8 cellular contexts compared by ENCODE assay signal in the genomic region with DNA sequence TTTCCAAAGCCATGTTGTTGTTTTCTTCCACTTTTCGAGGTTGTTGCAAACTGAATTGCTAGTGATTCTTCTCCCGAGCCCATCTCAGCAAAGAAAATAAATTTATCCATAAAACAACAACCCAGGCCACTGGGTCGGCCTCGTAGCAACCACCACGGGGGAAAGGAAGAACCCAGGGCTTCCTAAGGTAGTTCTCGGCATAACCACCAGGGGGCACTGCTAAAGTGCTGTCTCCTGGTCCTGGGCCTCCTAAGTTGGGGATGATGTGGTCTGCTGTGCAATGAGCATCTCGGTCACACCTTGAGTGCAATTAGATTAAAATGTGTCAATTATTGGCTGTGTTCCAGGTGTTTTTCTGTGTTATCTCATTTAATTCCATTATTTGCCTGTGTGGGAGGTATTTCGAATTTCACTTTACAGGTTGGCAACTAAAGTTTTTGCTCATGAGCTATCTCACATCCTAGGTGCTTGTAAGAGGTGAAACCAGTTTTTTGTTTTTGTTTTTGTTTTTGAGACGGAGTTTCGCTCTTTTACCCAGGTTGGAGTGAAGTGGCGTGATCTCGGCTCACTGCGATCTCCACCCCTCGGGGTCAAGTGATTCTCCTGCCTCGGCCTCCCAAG.
A peak's percentile ranks its signal among the peaks of the same experiment; 100 is the strongest.
DNase-seq lines count a peak whose midpoint lies in the region; ATAC-seq, FAIRE-seq and TF ChIP-seq lines count a peak whose summit lies in the region.

No MANE protein-coding gene starts in this region.

- H3F3A ChIP-seq in PC-9 (ENCODE audit: insufficient read depth, low read depth) = no peaks in the 10 kb centered on the region

- H3K27ac ChIP-seq in PC-9 = no peak overlapping the region

- peak; percentile 94 for TF ChIP-seq CTCF in PC-9 (conservative IDR thresholded peaks at IDR 0.05)

- DNase-seq in COLO668 (lab: John Stamatoyannopoulos, UW; ENCODE audit: unreplicated experiment) = peak; percentile 48
- peak in 1 of 2 experiments; percentile 62 for DNase-seq in PC-9
- peak; percentile 19 for DNase-seq in activated T-helper 1 cell treated with anti-CD3 and anti-CD28 coated beads, Interleukin-12 subunit alpha, Interleukin-12 subunit beta, Interleukin-2, Interleukin-4 antibody, amounts not matched to agents 30 ng/mL and 10 ng/mL and 1 ng/mL, durations not matched to agents 14 hours and 24 hours and 36 hours (ENCODE audit: low spot score)
- DNase-seq in germinal center (ENCODE audit: low spot score) = peak; percentile 83
- peak; percentile 39 for DNase-seq in putamen (ENCODE audit: low spot score)
- no peak for DNase-seq in RCC 7860 (ENCODE audit: low spot score)

- no peak for FAIRE-seq in RCC 7860 (lab: Jason Lieb, UNC)

- H4K20me1 ChIP-seq in PC-9 (ENCODE audit: insufficient read depth) = no peaks in the 10 kb centered on the region

- no peak overlapping the region for H3K4me2 ChIP-seq in PC-9

- H3K36me3 ChIP-seq in PC-9 (ENCODE audit: low read depth) = no peaks in the 10 kb centered on the region

- no peaks in the 10 kb centered on the region for H3K27me3 ChIP-seq in PC-9 (ENCODE audit: insufficient read depth, low read depth)

- no peaks in the 10 kb centered on the region for H3K36me3 Mint-ChIP-seq in activated T-helper 1 cell treated with anti-CD3 and anti-CD28 coated beads, Interleukin-12 subunit alpha, Interleukin-12 subunit beta, Interleukin-2, Interleukin-4 antibody, amounts not matched to agents 30 ng/mL and 10 ng/mL and 1 ng/mL, durations not matched to agents 14 hours and 24 hours and 36 hours (ENCODE audit: low read depth)

- intact Hi-C loops in PC-9 (cut with micrococcal nuclease; ENCODE audit: unreplicated experiment) = loop anchor here (2.0 to 5.0 kb wide), 2 partner anchors 169 to 412 kb away; no protein-coding TSS in a partner anchor
- intact Hi-C loops in activated T-helper 1 cell treated with anti-CD3 and anti-CD28 coated beads, Interleukin-12 subunit alpha, Interleukin-12 subunit beta, Interleukin-2, Interleukin-4 antibody, amounts not matched to agents 30 ng/mL and 10 ng/mL and 1 ng/mL, durations not matched to agents 14 hours and 24 hours and 36 hours (cut with micrococcal nuclease) = no loop called here

- H3K4me3 Mint-ChIP-seq in activated T-helper 1 cell treated with anti-CD3 and anti-CD28 coated beads, Interleukin-12 subunit alpha, Interleukin-12 subunit beta, Interleukin-2, Interleukin-4 antibody, amounts not matched to agents 30 ng/mL and 10 ng/mL and 1 ng/mL, durations not matched to agents 14 hours and 24 hours and 36 hours = no peak overlapping the region

- no peaks in the 10 kb centered on the region for H3K79me2 ChIP-seq in PC-9 (ENCODE audit: low read depth)

- peak; percentile 82 for ATAC-seq in GM19328 (IDR thresholded peaks at IDR 0.05; ENCODE audit: unreplicated experiment)
- peak; percentile 89 for ATAC-seq in HG03196 (IDR thresholded peaks at IDR 0.05; ENCODE audit: unreplicated experiment)

- POLR2A ChIA-PET in PC-9 (lab: Charles Lee; ENCODE audit: unreplicated experiment) = no interaction called here

- CTCF ChIA-PET in PC-9 (lab: Charles Lee) = interaction anchor here (0.6 kb wide), 1 partner anchor 1269 kb away, joined by 7 read pairs; no protein-coding TSS in a partner anchor

- no peaks in the 10 kb centered on the region for H3K9me3 ChIP-seq in PC-9 (ENCODE audit: insufficient read depth, low read depth)

- H3K27ac Mint-ChIP-seq in activated T-helper 1 cell treated with anti-CD3 and anti-CD28 coated beads, Interleukin-12 subunit alpha, Interleukin-12 subunit beta, Interleukin-2, Interleukin-4 antibody, amounts not matched to agents 30 ng/mL and 10 ng/mL and 1 ng/mL, durations not matched to agents 14 hours and 24 hours and 36 hours = no peak overlapping the region

- H3K4me1 ChIP-seq in PC-9 (replicated peaks; ENCODE audit: insufficient read depth) = no peaks in the 10 kb centered on the region

- H3K4me1 Mint-ChIP-seq in activated T-helper 1 cell treated with anti-CD3 and anti-CD28 coated beads, Interleukin-12 subunit alpha, Interleukin-12 subunit beta, Interleukin-2, Interleukin-4 antibody, amounts not matched to agents 30 ng/mL and 10 ng/mL and 1 ng/mL, durations not matched to agents 14 hours and 24 hours and 36 hours (ENCODE audit: low read depth) = no peaks in the 10 kb centered on the region

- no peak overlapping the region for H2AFZ ChIP-seq in PC-9

- H3K9me2 ChIP-seq in PC-9 (ENCODE audit: insufficient read depth) = no peaks in the 10 kb centered on the region

- no peak overlapping the region for H3K4me3 ChIP-seq in PC-9

- BruUV-seq in PC-9 (replicated peaks; lab: Mats Ljungman, UMichigan) = no TSS peak

- H3K27me3 Mint-ChIP-seq in activated T-helper 1 cell treated with anti-CD3 and anti-CD28 coated beads, Interleukin-12 subunit alpha, Interleukin-12 subunit beta, Interleukin-2, Interleukin-4 antibody, amounts not matched to agents 30 ng/mL and 10 ng/mL and 1 ng/mL, durations not matched to agents 14 hours and 24 hours and 36 hours (ENCODE audit: insufficient read depth) = peaks cover 3% of the 10 kb centered on the region

- H3K9me3 Mint-ChIP-seq in activated T-helper 1 cell treated with anti-CD3 and anti-CD28 coated beads, Interleukin-12 subunit alpha, Interleukin-12 subunit beta, Interleukin-2, Interleukin-4 antibody, amounts not matched to agents 30 ng/mL and 10 ng/mL and 1 ng/mL, durations not matched to agents 14 hours and 24 hours and 36 hours = no peaks in the 10 kb centered on the region
